In the genomic region with DNA sequence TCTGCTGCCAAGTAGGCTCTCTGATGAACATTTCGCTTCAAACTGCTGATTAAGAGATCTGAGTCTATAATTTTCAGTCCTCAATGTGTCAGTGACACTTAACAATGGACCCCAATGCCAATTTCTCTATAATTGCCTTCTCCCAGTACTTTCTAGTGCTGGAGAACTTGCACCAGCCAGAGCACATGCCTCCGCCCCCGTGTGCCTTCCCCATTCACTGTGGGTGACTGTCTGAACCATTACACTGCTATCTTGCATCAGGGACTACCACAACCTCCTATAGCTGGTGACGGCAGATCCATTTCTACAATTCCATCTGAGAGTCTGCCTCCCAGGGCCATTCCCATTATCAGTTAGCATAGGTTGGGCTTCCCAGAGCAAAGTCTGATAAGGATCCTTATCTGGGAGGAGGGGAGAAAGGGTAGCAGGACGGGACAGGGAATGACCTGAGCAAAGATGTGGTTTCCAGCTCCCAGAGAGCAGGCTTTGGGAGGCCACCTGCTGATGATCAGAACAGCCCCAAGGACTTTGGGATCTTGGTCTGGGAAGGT, we compare ENCODE assay signal across 23 cellular contexts.
"Had no signal": no experiment of that assay in that cellular context is flagged by ENCODE, and none has a peak within 500 bp of the region (broad histone marks: within the 10 kb centered on the region; RNA-seq: fewer than 3 reads in every experiment).

No MANE protein-coding gene starts in this region.

- H3K4me1 ChIP-seq: tibial artery had no signal

- H3K9me3 Mint-ChIP-seq: activated CD8-positive, alpha-beta T cell treated with anti-CD3 and anti-CD28 coated beads for 36 hours; activated naive CD8-positive, alpha-beta T cell treated with anti-CD3 and anti-CD28 coated beads for 36 hours; activated T-helper 17 cell treated with anti-CD3 and anti-CD28 coated beads, Interleukin-2, amount 50 U/mL, for 72 hours; nephron progenitor cell had no signal

- H3K4me1 Mint-ChIP-seq: activated naive CD8-positive, alpha-beta T cell treated with anti-CD3 and anti-CD28 coated beads for 36 hours; activated T-helper 17 cell treated with anti-CD3 and anti-CD28 coated beads, Interleukin-2, amount 50 U/mL, for 72 hours had no signal

- H3K4me3 Mint-ChIP-seq: activated CD8-positive, alpha-beta T cell treated with anti-CD3 and anti-CD28 coated beads for 36 hours; activated naive CD8-positive, alpha-beta T cell treated with anti-CD3 and anti-CD28 coated beads for 36 hours; activated T-helper 17 cell treated with anti-CD3 and anti-CD28 coated beads, Interleukin-2, amount 50 U/mL, for 72 hours; nephron progenitor cell had no signal

- H3K27ac ChIP-seq: epithelial cell of prostate, tibial artery had no signal

- DNase-seq: activated CD4-positive, alpha-beta T cell treated with anti-CD3 and anti-CD28 coated beads for 48 hours; activated CD4-positive, CD25-positive, alpha-beta regulatory T cell; activated CD8-positive, alpha-beta T cell treated with anti-CD3 and anti-CD28 coated beads for 36 hours; activated naive CD4-positive, alpha-beta T cell; activated naive CD8-positive, alpha-beta T cell treated with anti-CD3 and anti-CD28 coated beads for 36 hours; activated T-cell treated with anti-CD3 and anti-CD28 coated beads, Interleukin-2, amount 50 U/mL, for 1 hour; amygdala; foreskin fibroblast; kidney; midbrain; nephron progenitor cell; nucleus accumbens; posterior cingulate gyrus; retina; stimulated activated CD4-positive, alpha-beta T cell treated with anti-CD3 and anti-CD28 coated beads, Interleukin-12 subunit alpha, Interleukin-12 subunit beta, amount 100 ng/mL, for 4 hours; stimulated activated CD4-positive, alpha-beta T cell treated with anti-CD3 and anti-CD28 coated beads, Interleukin-1b, Interleukin-23, amount 100 ng/mL, for 48 hours; stimulated activated naive CD4-positive, alpha-beta T cell treated with Interleukin-2 at 50 U/mL for 16 hours; substantia nigra; T-helper 9 cell had no signal

- H3K36me3 Mint-ChIP-seq: activated naive CD8-positive, alpha-beta T cell treated with anti-CD3 and anti-CD28 coated beads for 36 hours had no signal

- H3K4me3 ChIP-seq: lung, tibial artery had no signal

- H3K27ac Mint-ChIP-seq: activated CD8-positive, alpha-beta T cell treated with anti-CD3 and anti-CD28 coated beads for 36 hours; activated naive CD8-positive, alpha-beta T cell treated with anti-CD3 and anti-CD28 coated beads for 36 hours; activated T-helper 17 cell treated with anti-CD3 and anti-CD28 coated beads, Interleukin-2, amount 50 U/mL, for 72 hours; nephron progenitor cell had no signal

- H3K36me3 ChIP-seq: tibial artery had no signal

- H3K9me3 ChIP-seq: tibial artery had no signal
